Comparison of ENCODE assay signal across 10 cellular contexts in genomic region chr19:15299568-15300409, GRCh38. TPM values are rescaled to one million over a fixed set of nuclear protein-coding genes. Genes with fewer than 3 reads are reported as not detected.
A peak's percentile ranks its signal among the peaks of the same experiment; 100 is the strongest.
DNase-seq lines count a peak whose midpoint lies in the region; ATAC-seq and TF ChIP-seq lines count a peak whose summit lies in the region.
"Had no signal": no experiment of that assay in that cellular context is flagged by ENCODE, and none has a peak within 500 bp of the region (broad histone marks: within the 10 kb centered on the region; RNA-seq: fewer than 3 reads in every experiment).

No MANE protein-coding gene starts in this region.

- ATAC-seq in SK-N-SH treated with all-trans-retinoic acid at 6 μM for 48 hours (peak; percentile 20; the same call in 2 of the 3 replicates), esophagus mucosa (peak; percentile 9)

- DNase-seq in DMS53 (lab: John Stamatoyannopoulos, UW) (peak; percentile 12), DMS53 treated with DMSO at 0.1 percent for 48 hours (lab: John Stamatoyannopoulos, UW; ENCODE audit: unreplicated experiment) (no peak), renal cortical epithelial cell (ENCODE audit: low read depth) (peak; percentile 68), NCI-H524 treated with DMSO at 0.1 percent for 48 hours (lab: John Stamatoyannopoulos, UW) (no peak), Kasumi-1 (lab: John Stamatoyannopoulos, UW) (no peak)
- no peak for DNase-seq in stimulated activated naive CD4-positive, alpha-beta T cell (lab: John Stamatoyannopoulos, UW)
- DNase-seq: 8988T, SHP77 had no signal

TF ChIP-seq in SK-N-SH treated with all-trans-retinoic acid at 6 μM for 48 hours, 23 proteins besides CTCF, POLR2A, EP300 and RAD21:
- TF ChIP-seq TCF4 (CRISPR knock-in tag; IDR thresholded peaks at IDR 0.05; ENCODE audit: borderline replicate concordance) (no peak), ZNF8 (CRISPR knock-in tag; IDR thresholded peaks at IDR 0.05) (no peak), OSR1 (CRISPR knock-in tag; IDR thresholded peaks at IDR 0.05) (no peak), ARNTL (CRISPR knock-in tag; IDR thresholded peaks at IDR 0.05; ENCODE audit: borderline replicate concordance, low read depth) (no peak), TOX (CRISPR knock-in tag; IDR thresholded peaks at IDR 0.05; ENCODE audit: borderline replicate concordance) (no peak), TSHZ2 (CRISPR knock-in tag; IDR thresholded peaks at IDR 0.05) (no peak), CSDC2 (CRISPR knock-in tag; IDR thresholded peaks at IDR 0.05) (no peak), SNAI2 (CRISPR knock-in tag; IDR thresholded peaks at IDR 0.05) (no peak), ZC3H10 (CRISPR knock-in tag; IDR thresholded peaks at IDR 0.05) (no peak), CREB5 (CRISPR knock-in tag; IDR thresholded peaks at IDR 0.05; ENCODE audit: low read depth) (no peak), PATZ1 (CRISPR knock-in tag; IDR thresholded peaks at IDR 0.05; ENCODE audit: borderline replicate concordance) (no peak), ZNF565 (CRISPR knock-in tag; conservative IDR thresholded peaks at IDR 0.05; ENCODE audit: low read depth) (no peak), ZNF70 (CRISPR knock-in tag; IDR thresholded peaks at IDR 0.05) (no peak)

RNA-seq across cellular contexts. Expression of gene BRD4, which starts 32.5 kb away (rescaled TPM):
- 55.1 TPM for total RNA-seq in esophagus mucosa
- total RNA-seq in renal cortical epithelial cell: 8.7 and 30.7 TPM in 2 replicates

Comparison
In these comparisons a context has a peak if more than half of its experiments do, and no peak if none do; other contexts are left out.
1. DNase-seq: peak in DMS53 (single experiment) and renal cortical epithelial cell (single experiment); none in DMS53 treated with DMSO at 0.1 percent for 48 hours (single experiment), NCI-H524 treated with DMSO at 0.1 percent for 48 hours (single experiment), Kasumi-1 (0 of 2) and stimulated activated naive CD4-positive, alpha-beta T cell (0 of 6).